ENCODE assay signal across 13 cellular contexts in genomic region chr15:48642795-48643194, GRCh38. TPM values are rescaled to one million over a fixed set of nuclear protein-coding genes. Genes with fewer than 3 reads are reported as not detected.
DNase-seq lines count a peak whose midpoint lies in the region; ATAC-seq and TF ChIP-seq lines count a peak whose summit lies in the region.
"Had no signal": no experiment of that assay in that cellular context is flagged by ENCODE, and none has a peak within 500 bp of the region (broad histone marks: within the 10 kb centered on the region; RNA-seq: fewer than 3 reads in every experiment).

No MANE protein-coding gene starts in this region.

- no peak overlapping the region for H3K4me3 Mint-ChIP-seq in natural killer cell treated with Interleukin-12 subunit alpha and Interleukin-12 subunit beta and Interleukin-15 and Interleukin-18, amount 100 ng/mL, for 72 hours
- H3K4me3 Mint-ChIP-seq: B cell had no signal

- no peaks in the 10 kb centered on the region for H3K9me3 Mint-ChIP-seq in natural killer cell treated with Interleukin-12 subunit alpha and Interleukin-12 subunit beta and Interleukin-15 and Interleukin-18, amount 100 ng/mL, for 72 hours

- H3K4me1 ChIP-seq in PC-3 (ENCODE audit: insufficient read depth, low read length) (peaks cover 17% of the 10 kb centered on the region), gastrocnemius medialis (no peaks in the 10 kb centered on the region)

- no peak for TF ChIP-seq POLR2A in gastrocnemius medialis (IDR thresholded peaks at IDR 0.05)

- H3K79me2 ChIP-seq in PC-3 (ENCODE audit: low read length): no peaks in the 10 kb centered on the region

- no peaks in the 10 kb centered on the region for H3K36me3 ChIP-seq in PC-3 (ENCODE audit: low read depth, low read length)
- H3K36me3 ChIP-seq in gastrocnemius medialis: no peaks in the 10 kb centered on the region

- H3K27me3 ChIP-seq in PC-3 (ENCODE audit: low read length): no peaks in the 10 kb centered on the region
- peaks cover 4 to 22% (median 8%) of the 10 kb centered on the region in 3 donors for H3K27me3 ChIP-seq in gastrocnemius medialis

- no peaks in the 10 kb centered on the region for H3F3A ChIP-seq in PC-3 (ENCODE audit: low read length, unreplicated experiment)

- H3K9ac ChIP-seq in PC-3 (ENCODE audit: low read length): no peak overlapping the region

- H3K4me3 ChIP-seq in AG04449 (ENCODE audit: low read depth, low read length) (peak overlapping the region; percentile 88), PC-3 (ENCODE audit: low read length) (no peak overlapping the region; the same call in 1 of the 2 replicates), fibroblast of pulmonary artery (replicated peaks; ENCODE audit: low read depth, low read length) (peak overlapping the region; percentile 78), gastrocnemius medialis (peak overlapping the region in 3 of 4 donors; percentile 64 to 74 (median 64))

- H3K9me2 ChIP-seq in PC-3 (replicated peaks; ENCODE audit: low read length): no peaks in the 10 kb centered on the region

- H3K9me3 ChIP-seq in PC-3 (ENCODE audit: low read length) (no peaks in the 10 kb centered on the region), gastrocnemius medialis (no peaks in the 10 kb centered on the region)

- POLR2A ChIA-PET in AG04449 (lab: Yijun Ruan, JAX): interaction anchor here (1.7 kb wide), 1 partner anchor 51 kb away, joined by 6 read pairs; no protein-coding TSS in a partner anchor
- POLR2A ChIA-PET in PC-3 (lab: Charles Lee; ENCODE audit: unreplicated experiment): no interaction called here

- in situ Hi-C loops in gastrocnemius medialis (cut with MboI; ENCODE audit: low sequenced_read_pairs in 4 of 4): loop anchor here in 2 of 4 donors (25.0 kb wide), 1 partner anchor 280 kb away; no protein-coding TSS in a partner anchor

- CTCF ChIA-PET in AG04449 (lab: Yijun Ruan, JAX): no interaction called here
- CTCF ChIA-PET in PC-3 (lab: Charles Lee): no interaction called here

- H2AFZ ChIP-seq in PC-3 (ENCODE audit: low read length): no peak overlapping the region

- TF ChIP-seq CTCF in AG04449 (IDR thresholded peaks at IDR 0.05; ENCODE audit: insufficient read depth, low read length, missing control alignments) (no peak), PC-3 (conservative IDR thresholded peaks at IDR 0.05; ENCODE audit: low read depth, low read length) (no peak), fibroblast of pulmonary artery (IDR thresholded peaks at IDR 0.05; ENCODE audit: low read length, missing control alignments) (no peak), gastrocnemius medialis (IDR thresholded peaks at IDR 0.05 in 4 of 5, conservative IDR thresholded peaks at IDR 0.05 in 1 of 5) (no peak)

- ATAC-seq in PC-3 (no peak), gastrocnemius medialis (no peak), GM19397 (IDR thresholded peaks at IDR 0.05; ENCODE audit: unreplicated experiment) (no peak), GM21367 (IDR thresholded peaks at IDR 0.05; ENCODE audit: unreplicated experiment) (no peak)
- ATAC-seq in natural killer cell treated with Interleukin-12 subunit alpha and Interleukin-12 subunit beta and Interleukin-15 and Interleukin-18, amount 100 ng/mL, for 72 hours: no peak

- no peaks in the 10 kb centered on the region for H3K36me3 Mint-ChIP-seq in natural killer cell treated with Interleukin-12 subunit alpha and Interleukin-12 subunit beta and Interleukin-15 and Interleukin-18, amount 100 ng/mL, for 72 hours

- no TSS peak for BruUV-seq in PC-3 (replicated peaks; lab: Mats Ljungman, UMichigan)

- H3K4me2 ChIP-seq in PC-3 (ENCODE audit: low read length): peak overlapping the region; percentile 89

- no peak overlapping the region for H3K27ac ChIP-seq in PC-3 (ENCODE audit: low read length)
- peak overlapping the region in 3 of 4 donors; percentile 64 to 75 (median 74) for H3K27ac ChIP-seq in gastrocnemius medialis
- H3K27ac ChIP-seq: RWPE1 had no signal

- H3K4me1 Mint-ChIP-seq in natural killer cell treated with Interleukin-12 subunit alpha and Interleukin-12 subunit beta and Interleukin-15 and Interleukin-18, amount 100 ng/mL, for 72 hours (ENCODE audit: low read depth in 2 of 2): no peaks in the 10 kb centered on the region

- intact Hi-C loops in PC-3 (cut with micrococcal nuclease): loop anchor here (2.0 to 10.0 kb wide), 4 partner anchors 62 to 178 kb away; no protein-coding TSS in a partner anchor
- intact Hi-C loops in gastrocnemius medialis (cut with DNase I; ENCODE audit: low total_unique reads): loop anchor here (10.0 kb wide), 3 partner anchors 138 to 248 kb away; no protein-coding TSS in a partner anchor

- DNase-seq in AG04449 (ENCODE audit: low read depth, low spot score) (no peak), PC-3 (no peak), fibroblast of pulmonary artery (ENCODE audit: low read depth) (no peak), gastrocnemius medialis (no peak)
- DNase-seq in stimulated activated CD4-positive, alpha-beta T cell treated with anti-CD3 and anti-CD28 coated beads, Interleukin-4, amount 100 ng/mL, for 1 hour: no peak
- DNase-seq in natural killer cell treated with Interleukin-12 subunit alpha and Interleukin-12 subunit beta and Interleukin-15 and Interleukin-18, amount 100 ng/mL, for 72 hours (ENCODE audit: low spot score): no peak
- DNase-seq: activated T-cell treated with anti-CD3 and anti-CD28 coated beads, Interleukin-2, amount 50 U/mL, for 1 hour; EL; erythroblast had no signal

- no peaks in the 10 kb centered on the region for H4K20me1 ChIP-seq in PC-3 (ENCODE audit: low read length)

- peaks cover 28 to 41% of the 10 kb centered on the region in 2 donors for H3K27me3 Mint-ChIP-seq in natural killer cell treated with Interleukin-12 subunit alpha and Interleukin-12 subunit beta and Interleukin-15 and Interleukin-18, amount 100 ng/mL, for 72 hours

- no peak overlapping the region for H3K27ac Mint-ChIP-seq in natural killer cell treated with Interleukin-12 subunit alpha and Interleukin-12 subunit beta and Interleukin-15 and Interleukin-18, amount 100 ng/mL, for 72 hours
- H3K27ac Mint-ChIP-seq: B cell had no signal

RNA-seq across cellular contexts. Expression of gene FBN1, which starts 2.7 kb away (rescaled TPM):
- total RNA-seq in PC-3 (2014; rRNA removed) (6.7 and 7.4 TPM in 2 replicates), gastrocnemius medialis (10 to 100 TPM; 13.0 to 28.0 (median 20.9) TPM)
- under 1 TPM; 0.29 to 0.59 TPM for total RNA-seq in natural killer cell treated with Interleukin-12 subunit alpha and Interleukin-12 subunit beta and Interleukin-15 and Interleukin-18, amount 100 ng/mL, for 72 hours
